In the genomic region with DNA sequence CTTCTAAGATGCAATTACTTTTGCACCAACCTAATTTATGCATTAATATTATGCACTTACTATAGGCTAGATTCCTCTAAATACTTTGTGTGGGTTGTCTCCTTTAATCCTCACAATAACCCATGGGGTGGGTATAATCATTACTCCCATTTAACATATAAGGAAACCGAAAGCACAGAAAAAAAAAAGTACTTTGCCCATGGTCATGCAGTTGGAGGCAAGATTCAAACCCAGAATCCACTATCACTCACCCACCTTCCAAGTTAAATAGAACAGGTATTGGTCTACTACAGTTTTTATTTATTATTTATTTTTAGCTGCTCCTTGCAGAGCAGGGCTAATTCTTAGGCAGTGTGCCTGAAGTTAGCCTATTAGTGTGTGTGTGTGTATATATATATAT, we compare ENCODE assay signal across 5 cellular contexts.
"Had no signal": no experiment of that assay in that cellular context is flagged by ENCODE, and none has a peak within 500 bp of the region (broad histone marks: within the 10 kb centered on the region; RNA-seq: fewer than 3 reads in every experiment).

No MANE protein-coding gene starts in this region.

- H3K4me3 Mint-ChIP-seq: IgD-negative memory B cell had no signal

- ATAC-seq: HepG2, K562 had no signal

- H3K36me3 Mint-ChIP-seq: IgD-negative memory B cell had no signal

- H3K27ac Mint-ChIP-seq: IgD-negative memory B cell had no signal

- H3K9me3 Mint-ChIP-seq: IgD-negative memory B cell had no signal

- DNase-seq: IMR-90, KBM-7 had no signal
